18 cellular contexts compared by ENCODE assay signal in the genomic region with DNA sequence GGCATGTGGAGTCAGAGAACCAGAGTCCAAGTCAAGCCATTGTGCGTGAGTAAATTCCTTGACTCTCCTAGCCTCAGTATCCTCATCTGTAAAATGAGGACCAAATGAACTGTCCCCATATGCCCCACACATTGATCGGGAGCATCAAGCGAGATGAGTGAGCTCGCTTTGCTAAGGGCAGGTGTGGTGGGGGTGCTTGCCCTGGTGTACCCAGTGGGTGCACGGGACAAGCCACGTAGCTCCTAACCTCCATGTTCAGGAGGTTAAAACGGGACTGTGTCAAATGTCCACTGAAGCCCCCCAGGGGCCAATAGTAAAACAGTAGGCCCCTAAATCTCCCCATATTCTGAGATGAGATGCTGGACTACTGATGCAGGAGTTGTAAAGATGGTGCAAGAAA.
"Had no signal": no experiment of that assay in that cellular context is flagged by ENCODE, and none has a peak within 500 bp of the region (broad histone marks: within the 10 kb centered on the region; RNA-seq: fewer than 3 reads in every experiment).

No MANE protein-coding gene starts in this region.

- H3K27ac Mint-ChIP-seq: effector memory CD8-positive, alpha-beta T cell; memory B cell; natural killer cell treated with Interleukin-12 subunit alpha and Interleukin-12 subunit beta and Interleukin-15 and Interleukin-18, amount 100 ng/mL, for 72 hours; neural progenitor cell; progenitor cell of endocrine pancreas; stimulated activated memory B cell treated with anti-CD40 and anti-IgM and Interleukin-4, amounts not matched to agents 10 μg/mL and 1 μg/mL and 100 μg/mL, for 72 hours; stimulated activated naive CD8-positive, alpha-beta T cell treated with anti-CD3 and anti-CD28 coated beads, Interleukin-15, Interleukin-2, amounts not matched to agents 100 ng/mL and 50 ng/mL, for 24 hours had no signal

- H3K4me1 Mint-ChIP-seq: memory B cell; stimulated activated memory B cell treated with anti-CD40 and anti-IgM and Interleukin-4, amounts not matched to agents 10 μg/mL and 1 μg/mL and 100 μg/mL, for 72 hours had no signal

- H3K36me3 Mint-ChIP-seq: memory B cell; natural killer cell treated with Interleukin-12 subunit alpha and Interleukin-12 subunit beta and Interleukin-15 and Interleukin-18, amount 100 ng/mL, for 72 hours; neural progenitor cell; stimulated activated memory B cell treated with anti-CD40 and anti-IgM and Interleukin-4, amounts not matched to agents 10 μg/mL and 1 μg/mL and 100 μg/mL, for 72 hours had no signal

- H3K9me3 Mint-ChIP-seq: effector memory CD8-positive, alpha-beta T cell; natural killer cell treated with Interleukin-12 subunit alpha and Interleukin-12 subunit beta and Interleukin-15 and Interleukin-18, amount 100 ng/mL, for 72 hours; neural progenitor cell; stimulated activated naive CD8-positive, alpha-beta T cell treated with anti-CD3 and anti-CD28 coated beads, Interleukin-15, Interleukin-2, amounts not matched to agents 100 ng/mL and 50 ng/mL, for 24 hours had no signal

- H3K27me3 Mint-ChIP-seq: progenitor cell of endocrine pancreas had no signal

- ATAC-seq: effector memory CD8-positive, alpha-beta T cell; gastrocnemius medialis; heart right ventricle; left lung; lower lobe of right lung; pancreas; right cardiac atrium; stimulated activated memory B cell treated with anti-CD40 and anti-IgM and Interleukin-4, amounts not matched to agents 10 μg/mL and 1 μg/mL and 100 μg/mL, for 72 hours had no signal

- H3K4me3 Mint-ChIP-seq: effector memory CD8-positive, alpha-beta T cell; memory B cell; natural killer cell treated with Interleukin-12 subunit alpha and Interleukin-12 subunit beta and Interleukin-15 and Interleukin-18, amount 100 ng/mL, for 72 hours; neural progenitor cell; stimulated activated memory B cell treated with anti-CD40 and anti-IgM and Interleukin-4, amounts not matched to agents 10 μg/mL and 1 μg/mL and 100 μg/mL, for 72 hours; stimulated activated naive CD8-positive, alpha-beta T cell treated with anti-CD3 and anti-CD28 coated beads, Interleukin-15, Interleukin-2, amounts not matched to agents 100 ng/mL and 50 ng/mL, for 24 hours had no signal

- DNase-seq: effector memory CD8-positive, alpha-beta T cell; gastrocnemius medialis; heart right ventricle; hypothalamus; lower lobe of right lung; midbrain; nucleus accumbens; pancreas; right cardiac atrium; stimulated activated CD4-positive, alpha-beta T cell treated with anti-CD3 and anti-CD28 coated beads, Interleukin-4, amount 100 ng/mL, for 1 hour; stimulated activated CD8-positive, alpha-beta memory T cell treated with anti-CD3 and anti-CD28 coated beads, Interleukin-4, amount 100 ng/mL, for 48 hours had no signal
